In the genomic region with DNA sequence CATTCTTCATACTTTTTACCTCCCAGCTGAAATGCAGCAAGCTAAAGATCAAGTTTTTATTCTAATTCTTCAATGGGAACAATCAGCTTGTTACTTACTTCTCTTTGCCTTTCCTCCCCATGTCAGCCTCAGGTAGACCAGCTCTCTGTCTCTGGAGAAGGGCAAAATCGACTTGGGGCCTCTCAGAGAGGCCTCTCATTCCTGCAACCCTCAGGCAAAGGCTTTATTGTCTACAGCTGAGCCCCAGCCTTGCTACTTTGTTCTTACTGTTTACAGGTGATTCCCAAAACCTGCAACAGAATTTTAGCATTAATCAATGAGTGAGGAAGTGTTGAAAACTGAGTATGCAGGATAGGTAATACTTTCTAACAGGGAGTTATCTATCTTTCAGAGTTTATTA, we compare ENCODE assay signal across 25 cellular contexts.
"Had no signal": no experiment of that assay in that cellular context is flagged by ENCODE, and none has a peak within 500 bp of the region (broad histone marks: within the 10 kb centered on the region; RNA-seq: fewer than 3 reads in every experiment).

No MANE protein-coding gene starts in this region.

- H3K4me3 ChIP-seq: MG63 had no signal

- DNase-seq: IMR-90, Karpas-422, KG1, MG63, NCI-H1092, NCI-H1105 treated with DMSO at 0.1 percent for 48 hours, NCI-H1417 treated with DMSO at 0.1 percent for 48 hours, NCI-H146, NCI-H1694 treated with DMSO at 0.1 percent for 48 hours, NCI-H2029, NCI-H2081 treated with DMSO at 0.1 percent for 48 hours, NCI-H2171, NCI-H226, NCI-H446, NCI-H510A, NCI-H524 treated with DMSO at 0.1 percent for 48 hours, NCI-H69, NCI-H774, PC-3, SHP77, SK-N-SH, SW 1271 had no signal

- H3K36me3 ChIP-seq: MG63 had no signal

- ATAC-seq: HepG2, Panc1, PC-3 had no signal

- H3K9me3 ChIP-seq: MG63, SK-N-SH had no signal

- H3K4me2 ChIP-seq: SK-N-SH had no signal

- H3K27ac ChIP-seq: RWPE1 had no signal
